ENCODE assay signal across 15 cellular contexts in genomic region chr5:142817961-142818431, GRCh38. TPM values are rescaled to one million over a fixed set of nuclear protein-coding genes. Genes with fewer than 3 reads are reported as not detected.
DNase-seq lines count a peak whose midpoint lies in the region; ATAC-seq and TF ChIP-seq lines count a peak whose summit lies in the region.
"Had no signal": no experiment of that assay in that cellular context is flagged by ENCODE, and none has a peak within 500 bp of the region (broad histone marks: within the 10 kb centered on the region; RNA-seq: fewer than 3 reads in every experiment).

No MANE protein-coding gene starts in this region.

- H3K4me3 ChIP-seq in thymus (ENCODE audit: low read length) = no peak overlapping the region

- no peaks in the 10 kb centered on the region for H3K27me3 ChIP-seq in thymus (ENCODE audit: control insufficient read depth, insufficient read depth)

- ATAC-seq in left colon = peak; percentile 53
- ATAC-seq: stimulated activated naive CD8-positive, alpha-beta T cell treated with anti-CD3 and anti-CD28 coated beads, Interleukin-15, amount 100 ng/mL, for 72 hours had no signal

- WGBS in thymus = 95% methylated on average over 3 of the region's 3 CpGs

- no peak for TF ChIP-seq POLR2A in erythroblast (IDR thresholded peaks at IDR 0.05; ENCODE audit: low read length)

- H3K27ac Mint-ChIP-seq in activated CD4-positive, alpha-beta memory T cell treated with anti-CD3 and anti-CD28 coated beads, Interleukin-2, amount 10 ng/mL, durations not matched to agents 7 days and 5 days = no peak overlapping the region
- H3K27ac Mint-ChIP-seq: stimulated activated naive CD8-positive, alpha-beta T cell treated with anti-CD3 and anti-CD28 coated beads, Interleukin-15, amount 100 ng/mL, for 72 hours had no signal

- H3K27me3 Mint-ChIP-seq in activated CD4-positive, alpha-beta memory T cell treated with anti-CD3 and anti-CD28 coated beads, Interleukin-2, amount 10 ng/mL, durations not matched to agents 7 days and 5 days = no peaks in the 10 kb centered on the region
- H3K27me3 Mint-ChIP-seq: progenitor cell of endocrine pancreas; stimulated activated naive CD8-positive, alpha-beta T cell treated with anti-CD3 and anti-CD28 coated beads, Interleukin-15, amount 100 ng/mL, for 72 hours had no signal

- H3K27ac ChIP-seq in thymus (ENCODE audit: low read depth) = peak overlapping the region; percentile 36
- H3K27ac ChIP-seq: HL-60 had no signal

- no peaks in the 10 kb centered on the region for H3K4me1 ChIP-seq in thymus (ENCODE audit: control insufficient read depth, insufficient read depth, low read length)

- H3K36me3 ChIP-seq in thymus (ENCODE audit: control insufficient read depth, insufficient read depth) = no peaks in the 10 kb centered on the region

- intact Hi-C loops in left colon (cut with DNase I, micrococcal nuclease) = no loop called here

- H3K9me3 ChIP-seq in thymus (ENCODE audit: control insufficient read depth) = no peaks in the 10 kb centered on the region

- POLR2A ChIA-PET in activated CD4-positive, alpha-beta memory T cell treated with anti-CD3 and anti-CD28 coated beads, Interleukin-2, amount 10 ng/mL, durations not matched to agents 7 days and 5 days (lab: Charles Lee) = no interaction called here

- CTCF ChIA-PET in activated CD4-positive, alpha-beta memory T cell treated with anti-CD3 and anti-CD28 coated beads, Interleukin-2, amount 10 ng/mL, durations not matched to agents 7 days and 5 days (lab: Charles Lee) = interaction anchor here (0.7 to 1.6 kb wide), 2 partner anchors 47 to 49 kb away, joined by 3 to 4 read pairs; no protein-coding TSS in a partner anchor

- H3K4me1 Mint-ChIP-seq in activated CD4-positive, alpha-beta memory T cell treated with anti-CD3 and anti-CD28 coated beads, Interleukin-2, amount 10 ng/mL, durations not matched to agents 7 days and 5 days = peaks cover 40% of the 10 kb centered on the region

- no peaks in the 10 kb centered on the region for H3K9me3 Mint-ChIP-seq in activated CD4-positive, alpha-beta memory T cell treated with anti-CD3 and anti-CD28 coated beads, Interleukin-2, amount 10 ng/mL, durations not matched to agents 7 days and 5 days
- H3K9me3 Mint-ChIP-seq: stimulated activated naive CD8-positive, alpha-beta T cell treated with anti-CD3 and anti-CD28 coated beads, Interleukin-15, amount 100 ng/mL, for 72 hours had no signal

- peak; percentile 35 for DNase-seq in H4 (ENCODE audit: low spot score)
- DNase-seq in cerebellum (ENCODE audit: low spot score) = peak; percentile 34
- DNase-seq in left colon = peak; percentile 81 to 89
- no peak for DNase-seq in NCI-H345 treated with DMSO at 0.1 percent for 48 hours (lab: John Stamatoyannopoulos, UW; ENCODE audit: unreplicated experiment)
- DNase-seq in activated CD4-positive, alpha-beta memory T cell treated with anti-CD3 and anti-CD28 coated beads, Interleukin-2, amount 10 ng/mL, durations not matched to agents 7 days and 5 days = no peak
- DNase-seq in NCI-H748 treated with DMSO at 0.1 percent for 48 hours (lab: John Stamatoyannopoulos, UW) = no peak
- no peak for DNase-seq in erythroblast (lab: John Stamatoyannopoulos, UW)
- DNase-seq: activated CD8-positive, alpha-beta memory T cell treated with anti-CD3 and anti-CD28 coated beads, Interleukin-2, amount 50 U/mL, for 48 hours; COR-L47; effector memory CD4-positive, alpha-beta T cell; MV-4-11; stimulated activated naive CD8-positive, alpha-beta T cell treated with anti-CD3 and anti-CD28 coated beads, Interleukin-15, amount 100 ng/mL, for 72 hours had no signal

- no peak overlapping the region for H3K4me3 Mint-ChIP-seq in activated CD4-positive, alpha-beta memory T cell treated with anti-CD3 and anti-CD28 coated beads, Interleukin-2, amount 10 ng/mL, durations not matched to agents 7 days and 5 days
- H3K4me3 Mint-ChIP-seq: stimulated activated naive CD8-positive, alpha-beta T cell treated with anti-CD3 and anti-CD28 coated beads, Interleukin-15, amount 100 ng/mL, for 72 hours had no signal

- no peaks in the 10 kb centered on the region for H3K36me3 Mint-ChIP-seq in activated CD4-positive, alpha-beta memory T cell treated with anti-CD3 and anti-CD28 coated beads, Interleukin-2, amount 10 ng/mL, durations not matched to agents 7 days and 5 days (ENCODE audit: low read depth)

RNA-seq across cellular contexts. Expression of gene ARHGAP26, which starts 47.8 kb away (rescaled TPM):
- 0.33 and 1.7 TPM in 2 replicates for total RNA-seq in H4 (2014; rRNA removed; shearing (Covaris generic))
- total RNA-seq in cerebellum (35.5 TPM), left colon (10 to 100 TPM; 71.6 to 85.1 TPM)
- 15.1 TPM for polyA plus RNA-seq in thymus
- 10 to 100 TPM; 14.8 to 17.1 TPM for total RNA-seq in activated CD4-positive, alpha-beta memory T cell treated with anti-CD3 and anti-CD28 coated beads, Interleukin-2, amount 10 ng/mL, durations not matched to agents 7 days and 5 days

Comparison
In these comparisons a context has a peak if more than half of its experiments do, and no peak if none do; other contexts are left out.
1. DNase-seq: peak in H4 (single experiment), cerebellum (single experiment) and left colon (2 of 2); none in NCI-H345 treated with DMSO at 0.1 percent for 48 hours (single experiment), activated CD4-positive, alpha-beta memory T cell treated with anti-CD3 and anti-CD28 coated beads, Interleukin-2, amount 10 ng/mL, durations not matched to agents 7 days and 5 days (single experiment), NCI-H748 treated with DMSO at 0.1 percent for 48 hours (single experiment) and erythroblast (0 of 2).